Comparison of ENCODE assay signal across 8 cellular contexts in the genomic region with DNA sequence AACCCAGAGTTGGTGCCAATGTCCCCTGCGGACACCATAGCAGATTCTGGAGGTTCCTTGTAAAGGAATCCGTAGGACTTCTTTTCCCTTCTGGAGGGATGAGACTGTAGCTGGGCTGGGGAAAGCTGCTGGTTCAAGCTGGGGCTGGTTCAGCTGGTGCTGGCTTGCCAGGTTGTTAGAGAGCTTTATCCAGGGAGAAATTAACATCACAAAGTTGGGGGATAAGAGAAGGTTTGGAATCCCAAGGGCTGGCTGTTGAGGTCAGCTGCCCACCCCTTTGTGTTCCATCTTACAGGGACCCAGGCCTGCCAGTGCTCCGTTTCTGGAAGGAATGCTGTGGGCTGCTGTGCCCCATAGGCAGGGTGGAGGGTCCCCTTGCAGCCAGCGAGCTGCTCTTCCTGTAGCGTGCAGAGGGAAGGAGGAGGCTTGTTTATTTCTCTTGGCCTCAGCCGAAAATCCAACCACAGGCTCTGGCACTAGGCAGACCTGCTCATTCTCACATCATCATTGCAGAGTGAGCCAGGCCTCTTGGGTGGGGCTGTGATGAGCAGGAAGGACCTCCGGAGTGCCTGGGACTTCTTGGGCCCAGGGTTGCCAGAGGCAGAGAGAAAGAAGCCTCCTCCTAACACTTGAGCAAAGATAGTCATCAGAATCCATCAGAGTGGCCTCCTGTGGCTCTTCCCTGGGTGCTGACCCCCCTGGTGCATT.
DNase-seq lines count a peak whose midpoint lies in the region; ATAC-seq and TF ChIP-seq lines count a peak whose summit lies in the region.

No MANE protein-coding gene starts in this region.

- H3K4me3 ChIP-seq in DND-41 (ENCODE audit: low read depth in 1 of 2, low read length in 2 of 2), result no peak overlapping the region
- no peak overlapping the region for H3K4me3 ChIP-seq in endodermal cell (ENCODE audit: low read length)

- H3K36me3 ChIP-seq in DND-41 (ENCODE audit: insufficient read depth, low read length), result peaks cover 31% of the 10 kb centered on the region; the same call in 1 of the 2 replicates
- H3K36me3 ChIP-seq in endodermal cell (ENCODE audit: control insufficient read depth, insufficient read depth, low read length), result no peaks in the 10 kb centered on the region

- no peak for ATAC-seq in DND-41 (ENCODE audit: insufficient read depth, low read depth)
- ATAC-seq in T-helper 17 cell, result peak; percentile 22
- no peak for ATAC-seq in GM19328 (IDR thresholded peaks at IDR 0.05; ENCODE audit: unreplicated experiment)
- no peak for ATAC-seq in HG02759 (IDR thresholded peaks at IDR 0.05; ENCODE audit: unreplicated experiment)
- no peak for ATAC-seq in HG02885 (IDR thresholded peaks at IDR 0.05; ENCODE audit: poor library complexity, unreplicated experiment)

- H4K20me1 ChIP-seq in DND-41 (ENCODE audit: insufficient read depth, low read length), result peaks cover 59% of the 10 kb centered on the region

- H3K4me1 ChIP-seq in DND-41 (ENCODE audit: insufficient read depth, low read length), result peaks cover 59% of the 10 kb centered on the region
- peaks cover 38% of the 10 kb centered on the region for H3K4me1 ChIP-seq in endodermal cell (ENCODE audit: control insufficient read depth, insufficient read depth, low read length)

- H3K79me2 ChIP-seq in DND-41 (ENCODE audit: insufficient read depth, low read length), result peaks cover 92% of the 10 kb centered on the region

- H3K9me3 ChIP-seq in DND-41 (ENCODE audit: insufficient read depth, low read length, severe bottlenecking), result no peaks in the 10 kb centered on the region
- no peaks in the 10 kb centered on the region for H3K9me3 ChIP-seq in T-helper 17 cell (ENCODE audit: control insufficient read depth, low read length, poor library complexity, severe bottlenecking)
- no peaks in the 10 kb centered on the region for H3K9me3 ChIP-seq in endodermal cell (ENCODE audit: control insufficient read depth, low read length)

- H3K9ac ChIP-seq in DND-41 (ENCODE audit: low read depth, low read length) (peak overlapping the region; percentile 14; the same call in 1 of the 2 replicates), endodermal cell (ENCODE audit: extremely low read depth, low read length, poor library complexity, severe bottlenecking) (no peak overlapping the region)

- H2AFZ ChIP-seq in DND-41 (ENCODE audit: low read depth, low read length), result no peak overlapping the region

- H3K4me1 Mint-ChIP-seq in T-helper 17 cell (peaks cover 54% of the 10 kb centered on the region), endodermal cell (peaks cover 55% of the 10 kb centered on the region)

- H3K27ac Mint-ChIP-seq in T-helper 17 cell, result peak overlapping the region; percentile 89
- H3K27ac Mint-ChIP-seq in endodermal cell, result peak overlapping the region; percentile 92

- H3K27ac ChIP-seq in DND-41 (ENCODE audit: low read length) (peak overlapping the region; percentile 42), endodermal cell (ENCODE audit: low read depth, low read length) (peak overlapping the region; percentile 52)

- H3K4me3 Mint-ChIP-seq in T-helper 17 cell (peak overlapping the region; percentile 72), endodermal cell (peak overlapping the region; percentile 34)

- TF ChIP-seq CTCF in DND-41 (IDR thresholded peaks at IDR 0.05; ENCODE audit: borderline replicate concordance, extremely low read depth, low read length, poor library complexity, severe bottlenecking), result no peak
- TF ChIP-seq CTCF in endodermal cell (conservative IDR thresholded peaks at IDR 0.05), result no peak

- WGBS in endodermal cell (ENCODE audit: insufficient coverage in 1 of 2, insufficient read length in 1 of 2), 2 experiments, result 53 to 59% methylated on average over 3 to 6 of the region's 7 CpGs

- no peaks in the 10 kb centered on the region for H3K9me3 Mint-ChIP-seq in endodermal cell

- H3K36me3 Mint-ChIP-seq in T-helper 17 cell (ENCODE audit: low read depth) (no peaks in the 10 kb centered on the region), endodermal cell (ENCODE audit: low read depth) (no peaks in the 10 kb centered on the region)

- DNase-seq in DND-41 (peak; percentile 44), T-helper 17 cell (no peak), endodermal cell (peak; percentile 83), myocyte (ENCODE audit: low read depth) (peak; percentile 91), NOMO-1 (lab: John Stamatoyannopoulos, UW; ENCODE audit: unreplicated experiment in 2 of 2) (no peak)

- H3K27me3 Mint-ChIP-seq in T-helper 17 cell (no peaks in the 10 kb centered on the region), endodermal cell (ENCODE audit: insufficient read depth) (no peaks in the 10 kb centered on the region)

- H3K27me3 ChIP-seq in DND-41 (ENCODE audit: insufficient read depth, low read length, poor library complexity), result no peaks in the 10 kb centered on the region
- H3K27me3 ChIP-seq in endodermal cell (ENCODE audit: control insufficient read depth, insufficient read depth, low read length, poor library complexity, severe bottlenecking), result no peaks in the 10 kb centered on the region

- no peak overlapping the region for H3K4me2 ChIP-seq in DND-41 (ENCODE audit: insufficient read depth, low read length)

Comparison
In these comparisons a context has a peak if more than half of its experiments do, and no peak if none do; other contexts are left out.
1. DNase-seq: peak in DND-41 (single experiment), endodermal cell (single experiment) and myocyte (single experiment); none in T-helper 17 cell (0 of 3) and NOMO-1 (0 of 2).